ENCODE assay signal across 9 cellular contexts in genomic region chr4:173014113-173014558, GRCh38.
DNase-seq lines count a peak whose midpoint lies in the region; ATAC-seq and TF ChIP-seq lines count a peak whose summit lies in the region.
"Had no signal": no experiment of that assay in that cellular context is flagged by ENCODE, and none has a peak within 500 bp of the region (broad histone marks: within the 10 kb centered on the region; RNA-seq: fewer than 3 reads in every experiment).

No MANE protein-coding gene starts in this region.

- H3K36me3 ChIP-seq in mesodermal cell (ENCODE audit: control insufficient read depth, insufficient read depth, low read length) (no peaks in the 10 kb centered on the region), esophagus squamous epithelium (no peaks in the 10 kb centered on the region)

- intact Hi-C loops in esophagus squamous epithelium (cut with DNase I) = no loop called here

- H3K27ac ChIP-seq in mesodermal cell (ENCODE audit: low read depth, low read length, severe bottlenecking) (peak overlapping the region; percentile 6), esophagus squamous epithelium (no peak overlapping the region)

- peak; percentile 81 for DNase-seq in ELF-1 (ENCODE audit: low read depth, low spot score)
- DNase-seq in NB4 (ENCODE audit: low read depth) = peak; percentile 66
- peak; percentile 45 for DNase-seq in dedifferentiated amniotic fluid mesenchymal stem cell (ENCODE audit: extremely low spot score)
- no peak for DNase-seq in NCI-H2171 (lab: John Stamatoyannopoulos, UW)
- DNase-seq in activated naive CD4-positive, alpha-beta T cell treated with anti-CD3 and anti-CD28 coated beads, Interleukin-2, amount 50 U/mL, for 16 hours = no peak
- no peak for DNase-seq in esophagus squamous epithelium (lab: John Stamatoyannopoulos, UW)

- H3K4me1 ChIP-seq in mesodermal cell (ENCODE audit: control insufficient read depth, insufficient read depth, low read length, poor library complexity, severe bottlenecking) = no peaks in the 10 kb centered on the region
- peaks cover 0 to 19% (median 0%) of the 10 kb centered on the region in 3 donors for H3K4me1 ChIP-seq in esophagus squamous epithelium

- H3K4me3 ChIP-seq in NB4 (ENCODE audit: low read depth, low read length) (no peak overlapping the region), mesodermal cell (ENCODE audit: extremely low read depth, insufficient read depth, low read length, poor library complexity, severe bottlenecking) (no peak overlapping the region), esophagus squamous epithelium (no peak overlapping the region)

- no peaks in the 10 kb centered on the region for H3K9me3 ChIP-seq in mesodermal cell (ENCODE audit: control insufficient read depth, low read length)
- H3K9me3 ChIP-seq in esophagus squamous epithelium = no peaks in the 10 kb centered on the region

- TF ChIP-seq CTCF in NB4 (IDR thresholded peaks at IDR 0.05; ENCODE audit: low read depth, low read length) = peak; percentile 19
- peak in 1 of 6 experiments; percentile 35 for TF ChIP-seq CTCF in esophagus squamous epithelium (IDR thresholded peaks at IDR 0.05)

- no peak for ATAC-seq in GM21723 (IDR thresholded peaks at IDR 0.05; ENCODE audit: unreplicated experiment)
- ATAC-seq: activated T-cell treated with anti-CD3 and anti-CD28 coated beads, Interleukin-2, amount 50 U/mL, for 4 hours had no signal

- 20 to 32% methylated on average over 4 of the region's 4 CpGs for WGBS in mesodermal cell (ENCODE audit: insufficient coverage in 2 of 2), 2 experiments
- WGBS in esophagus squamous epithelium, 2 donors = 23 to 46% methylated on average over 4 of the region's 4 CpGs

- no peaks in the 10 kb centered on the region for H3K27me3 ChIP-seq in esophagus squamous epithelium

- TF ChIP-seq POLR2A in NB4 (IDR thresholded peaks at IDR 0.05; ENCODE audit: extremely low read depth, insufficient read length) = no peak
- TF ChIP-seq POLR2A in esophagus squamous epithelium (IDR thresholded peaks at IDR 0.05) = no peak

Comparison
In these comparisons a context has a peak if more than half of its experiments do, and no peak if none do; other contexts are left out.
1. DNase-seq: peak in ELF-1 (single experiment), NB4 (single experiment) and dedifferentiated amniotic fluid mesenchymal stem cell (single experiment); none in NCI-H2171 (single experiment), activated naive CD4-positive, alpha-beta T cell treated with anti-CD3 and anti-CD28 coated beads, Interleukin-2, amount 50 U/mL, for 16 hours (single experiment) and esophagus squamous epithelium (single experiment).